Comparison of ENCODE assay signal across 8 cellular contexts in genomic region chr1:27603962-27604578, GRCh38. TPM values are rescaled to one million over a fixed set of nuclear protein-coding genes. Genes with fewer than 3 reads are reported as not detected.
DNase-seq lines count a peak whose midpoint lies in the region; ATAC-seq and TF ChIP-seq lines count a peak whose summit lies in the region.

AHDC1 (minus strand) TSS chr1:27604144; CDS start chr1:27552115, 52,029 bp downstream.

- peaks cover 17% of the 10 kb centered on the region for H3K4me1 Mint-ChIP-seq in Caco-2 (ENCODE audit: low read depth, unreplicated experiment)
- peaks cover 52% of the 10 kb centered on the region for H3K4me1 Mint-ChIP-seq in activated naive CD4-positive, alpha-beta T cell treated with anti-CD3 and anti-CD28 coated beads, Interleukin-2, amount 10 ng/mL, durations not matched to agents 7 days and 5 days

- peak within 1 kb of the TSS; percentile 87 for H2AFZ ChIP-seq in GM23248

- H3K27ac ChIP-seq in GM23248 (peak within 1 kb of the TSS; percentile 36), subcutaneous abdominal adipose tissue (ENCODE audit: low read depth, low read length) (peak within 1 kb of the TSS; percentile 83)

- H3K9me3 ChIP-seq in Caco-2 (no peaks in the 10 kb centered on the region), GM23248 (ENCODE audit: low read depth) (no peaks in the 10 kb centered on the region), subcutaneous abdominal adipose tissue (ENCODE audit: control insufficient read depth in 5 of 5, low read length in 5 of 5) (no peaks in the 10 kb centered on the region)

- H3K9me2 ChIP-seq in GM23248 (ENCODE audit: insufficient read depth): no peaks in the 10 kb centered on the region

- peak within 1 kb of the TSS; percentile 91 for H3K4me3 ChIP-seq in Caco-2 (ENCODE audit: low read depth, low read length)
- H3K4me3 ChIP-seq in GM23248: peak within 1 kb of the TSS; percentile 84
- peak within 1 kb of the TSS; percentile 73 to 96 (median 85) for H3K4me3 ChIP-seq in subcutaneous abdominal adipose tissue (ENCODE audit: low read depth in 1 of 5, low read length in 5 of 5)

- ATAC-seq in SK-N-SH treated with all-trans-retinoic acid at 6 μM for 48 hours: peak; percentile 65

- no peaks in the 10 kb centered on the region for H3F3A ChIP-seq in GM23248 (ENCODE audit: insufficient read depth)

- H3K27me3 ChIP-seq in Caco-2 (replicated peaks; ENCODE audit: control insufficient read depth, insufficient read depth, low read length): no peaks in the 10 kb centered on the region
- no peaks in the 10 kb centered on the region for H3K27me3 ChIP-seq in GM23248 (replicated peaks; ENCODE audit: insufficient read depth)
- H3K27me3 ChIP-seq in subcutaneous abdominal adipose tissue (ENCODE audit: control insufficient read depth in 5 of 5, insufficient read depth in 4 of 5, low read length in 5 of 5): no peaks in the 10 kb centered on the region

- intact Hi-C loops in Caco-2 (cut with micrococcal nuclease; ENCODE audit: unreplicated experiment): loop anchor here (10.0 kb wide), 1 partner anchor 109 kb away; the partner anchor contains the start of gene WASF2

- no peaks in the 10 kb centered on the region for H4K20me1 ChIP-seq in GM23248 (ENCODE audit: insufficient read depth)

- DNase-seq in Caco-2: peak; percentile 89 to 90
- peak; percentile 98 for DNase-seq in GM23248
- peak; percentile 69 for DNase-seq in MV-4-11 (lab: John Stamatoyannopoulos, UW)
- peak; percentile 95 for DNase-seq in activated naive CD4-positive, alpha-beta T cell treated with anti-CD3 and anti-CD28 coated beads, Interleukin-2, amount 10 ng/mL, durations not matched to agents 7 days and 5 days
- DNase-seq in germinal center (ENCODE audit: low spot score): peak; percentile 94
- peak; percentile 35 for DNase-seq in non-pigmented ciliary epithelial cell (ENCODE audit: low read depth)

- peak within 1 kb of the TSS; percentile 80 for H3K9ac ChIP-seq in GM23248
- peak within 1 kb of the TSS; percentile 48 to 78 (median 67) for H3K9ac ChIP-seq in subcutaneous abdominal adipose tissue (ENCODE audit: low read length in 5 of 5)

- WGBS in GM23248 (ENCODE audit: low coverage in 1 of 2, low lambda C conversion rate in 2 of 2, missing lambda C conversion rate in 2 of 2), 2 experiments: 1% methylated on average over 55 to 65 of the region's 65 CpGs

- CTCF ChIA-PET in Caco-2 (lab: Charles Lee): interaction anchor here (0.6 to 2.6 kb wide), 9 partner anchors 29 to 188 kb away, joined by 3 to 19 read pairs (median 6); no protein-coding TSS in a partner anchor
- CTCF ChIA-PET in activated naive CD4-positive, alpha-beta T cell treated with anti-CD3 and anti-CD28 coated beads, Interleukin-2, amount 10 ng/mL, durations not matched to agents 7 days and 5 days (lab: Charles Lee): interaction anchor here (1.0 to 11.5 kb wide), 8 partner anchors 47 to 303 kb away, joined by 3 to 221 read pairs (median 40); no protein-coding TSS in a partner anchor

- H3K9me3 Mint-ChIP-seq in Caco-2 (ENCODE audit: unreplicated experiment): no peaks in the 10 kb centered on the region
- no peaks in the 10 kb centered on the region for H3K9me3 Mint-ChIP-seq in activated naive CD4-positive, alpha-beta T cell treated with anti-CD3 and anti-CD28 coated beads, Interleukin-2, amount 10 ng/mL, durations not matched to agents 7 days and 5 days

- in situ Hi-C loops in GM23248 (cut with MboI): loop anchor here (25.0 kb wide), 2 partner anchors 192 to 492 kb away; no protein-coding TSS in a partner anchor

- H3K4me3 Mint-ChIP-seq in Caco-2 (ENCODE audit: unreplicated experiment): peak within 1 kb of the TSS; percentile 98
- peak within 1 kb of the TSS; percentile 96 for H3K4me3 Mint-ChIP-seq in activated naive CD4-positive, alpha-beta T cell treated with anti-CD3 and anti-CD28 coated beads, Interleukin-2, amount 10 ng/mL, durations not matched to agents 7 days and 5 days

- POLR2A ChIA-PET in Caco-2 (lab: Charles Lee): interaction anchor here (0.6 to 1.3 kb wide), 4 partner anchors 34 to 683 kb away, joined by 3 to 6 read pairs (median 4); partner anchors contain the start of gene NUDC

- no peaks in the 10 kb centered on the region for H3K27me3 Mint-ChIP-seq in Caco-2 (ENCODE audit: insufficient read depth, unreplicated experiment)
- peaks cover 21% of the 10 kb centered on the region for H3K27me3 Mint-ChIP-seq in activated naive CD4-positive, alpha-beta T cell treated with anti-CD3 and anti-CD28 coated beads, Interleukin-2, amount 10 ng/mL, durations not matched to agents 7 days and 5 days

- no peak for TF ChIP-seq CTCF in Caco-2 (IDR thresholded peaks at IDR 0.05; ENCODE audit: insufficient read depth in 1 of 2, low read depth in 1 of 2, low read length in 1 of 2, severe bottlenecking in 1 of 2, unreplicated experiment in 1 of 2)

- peak within 1 kb of the TSS; percentile 52 for H3K4me2 ChIP-seq in GM23248 (ENCODE audit: unreplicated experiment)

- BruUV-seq in Caco-2 (replicated peaks; lab: Mats Ljungman, UMichigan): no TSS peak

- H3K36me3 Mint-ChIP-seq in Caco-2 (ENCODE audit: insufficient read depth, unreplicated experiment): peaks cover 11% of the 10 kb centered on the region
- no peaks in the 10 kb centered on the region for H3K36me3 Mint-ChIP-seq in activated naive CD4-positive, alpha-beta T cell treated with anti-CD3 and anti-CD28 coated beads, Interleukin-2, amount 10 ng/mL, durations not matched to agents 7 days and 5 days

- peaks cover 33% of the 10 kb centered on the region for H3K4me1 ChIP-seq in Caco-2
- H3K4me1 ChIP-seq in GM23248 (ENCODE audit: insufficient read depth): peaks cover 22% of the 10 kb centered on the region
- H3K4me1 ChIP-seq in subcutaneous abdominal adipose tissue (ENCODE audit: control insufficient read depth in 5 of 5, insufficient read depth in 5 of 5, low read length in 5 of 5): peaks cover 4 to 55% (median 41%) of the 10 kb centered on the region in 5 donors

- H3K36me3 ChIP-seq in Caco-2 (ENCODE audit: control insufficient read depth, insufficient read depth, low read length): no peaks in the 10 kb centered on the region
- no peaks in the 10 kb centered on the region for H3K36me3 ChIP-seq in GM23248 (ENCODE audit: low read depth)
- no peaks in the 10 kb centered on the region for H3K36me3 ChIP-seq in subcutaneous abdominal adipose tissue (ENCODE audit: control insufficient read depth in 5 of 5, insufficient read depth in 5 of 5, low read length in 5 of 5)

- peak within 1 kb of the TSS; percentile 84 for H3K27ac Mint-ChIP-seq in Caco-2 (ENCODE audit: unreplicated experiment)
- peak within 1 kb of the TSS; percentile 88 for H3K27ac Mint-ChIP-seq in activated naive CD4-positive, alpha-beta T cell treated with anti-CD3 and anti-CD28 coated beads, Interleukin-2, amount 10 ng/mL, durations not matched to agents 7 days and 5 days

- H3K79me2 ChIP-seq in GM23248 (ENCODE audit: insufficient read depth): peaks cover 42% of the 10 kb centered on the region

TF ChIP-seq in SK-N-SH treated with all-trans-retinoic acid at 6 μM for 48 hours, 23 proteins besides CTCF, POLR2A, EP300 and RAD21 (continues in another document):
- no peak for TF ChIP-seq PPARA (CRISPR knock-in tag; IDR thresholded peaks at IDR 0.05; ENCODE audit: borderline replicate concordance)
- no peak for TF ChIP-seq ZFP30 (CRISPR knock-in tag; IDR thresholded peaks at IDR 0.05)
- no peak for TF ChIP-seq ZC3H10 (CRISPR knock-in tag; IDR thresholded peaks at IDR 0.05)
- TF ChIP-seq TSHZ2 (CRISPR knock-in tag; IDR thresholded peaks at IDR 0.05): no peak
- no peak for TF ChIP-seq CSRNP3 (CRISPR knock-in tag; IDR thresholded peaks at IDR 0.05)
- no peak for TF ChIP-seq ZNF70 (CRISPR knock-in tag; IDR thresholded peaks at IDR 0.05)
- TF ChIP-seq ESRRG (CRISPR knock-in tag; IDR thresholded peaks at IDR 0.05): no peak

RNA-seq across cellular contexts. Expression of gene AHDC1, which starts in this region (rescaled TPM):
- total RNA-seq in Caco-2 (2022): 17.0 and 17.3 TPM in 2 replicates
- 5.3 and 5.8 TPM in 2 replicates for total RNA-seq in GM23248 (2014; rRNA removed; shearing (Covaris generic))
- 3.9 and 4.5 TPM in 2 replicates for polyA plus RNA-seq in GM23248 (2016; fragmentation: Nextera tagmentation; extraction: Ambion mirVana)

Comparison
In these comparisons a context has a peak if more than half of its experiments do, and no peak if none do; other contexts are left out.
1. Peak in every context shown above with its lines: DNase-seq, ATAC-seq, H3K4me3 ChIP-seq and H3K27ac ChIP-seq.
2. DNase-seq: peak in every context shown above with its lines; median percentile 98 in GM23248; 95 in activated naive CD4-positive, alpha-beta T cell treated with anti-CD3 and anti-CD28 coated beads, Interleukin-2, amount 10 ng/mL, durations not matched to agents 7 days and 5 days; 94 in germinal center; 90 in Caco-2; 69 in MV-4-11; 35 in non-pigmented ciliary epithelial cell.